Comparison of ENCODE assay signal across 8 cellular contexts in genomic region chr9:122904823-122905710, GRCh38. TPM values are rescaled to one million over a fixed set of nuclear protein-coding genes. Genes with fewer than 3 reads are reported as not detected.
DNase-seq lines count a peak whose midpoint lies in the region; ATAC-seq and TF ChIP-seq lines count a peak whose summit lies in the region.

Gene RC3H2 (minus strand): TSS chr9:122905359. CDS start chr9:122897509, 7,850 bp downstream.

- WGBS in smooth muscle cell (ENCODE audit: low lambda C conversion rate), result under 1% methylated on average over 48 of the region's 77 CpGs

- H3K36me3 ChIP-seq in smooth muscle cell (ENCODE audit: low read depth), result no peaks in the 10 kb centered on the region

- H4K20me1 ChIP-seq in smooth muscle cell (ENCODE audit: low read depth), result peaks cover 26% of the 10 kb centered on the region

- no peaks in the 10 kb centered on the region for H3F3A ChIP-seq in smooth muscle cell (ENCODE audit: low read depth)

- peak; percentile 92 for TF ChIP-seq POLR2A in GM18951 (IDR thresholded peaks at IDR 0.05; ENCODE audit: extremely low read depth, insufficient read depth, insufficient read length)

- H2AFZ ChIP-seq in smooth muscle cell (ENCODE audit: low read depth), result peak within 1 kb of the TSS; percentile 94

- peak; percentile 94 for DNase-seq in AG08396 (ENCODE audit: low spot score)
- peak; percentile 100 for DNase-seq in NCI-H345 (lab: John Stamatoyannopoulos, UW)
- peak; percentile 86 for DNase-seq in activated B cell treated with CpG ODN at 0.5 μM for 24 hours
- DNase-seq in caudate nucleus (lab: John Stamatoyannopoulos, UW), result peak; percentile 70 to 100 (median 99)
- peak; percentile 94 for DNase-seq in iPS-NIHi7 (ENCODE audit: extremely low spot score)
- DNase-seq in smooth muscle cell (lab: John Stamatoyannopoulos, UW; ENCODE audit: unreplicated experiment), result peak; percentile 88

- peak within 1 kb of the TSS; percentile 98 for H3K9ac ChIP-seq in smooth muscle cell (ENCODE audit: low read depth)

- peaks cover 34% of the 10 kb centered on the region for H3K4me1 Mint-ChIP-seq in activated B cell treated with CpG ODN at 0.5 μM for 24 hours

- peak within 1 kb of the TSS; percentile 89 for H3K4me2 ChIP-seq in smooth muscle cell

- H3K9me3 ChIP-seq in smooth muscle cell (replicated peaks; ENCODE audit: low read depth), result no peaks in the 10 kb centered on the region

- H3K36me3 Mint-ChIP-seq in activated B cell treated with CpG ODN at 0.5 μM for 24 hours (ENCODE audit: low read depth), result peaks cover 26% of the 10 kb centered on the region

- CTCF ChIA-PET in activated B cell treated with CpG ODN at 0.5 μM for 24 hours (lab: Charles Lee), result interaction anchor here (1.6 kb wide), 1 partner anchor 10 kb away, joined by 4 read pairs; no protein-coding TSS in a partner anchor

- TF ChIP-seq CTCF in activated B cell treated with CpG ODN at 0.5 μM for 24 hours (IDR thresholded peaks at IDR 0.05) (no peak), smooth muscle cell (IDR thresholded peaks at IDR 0.05; ENCODE audit: borderline replicate concordance, insufficient read depth, poor library complexity, severe bottlenecking) (no peak)

- intact Hi-C loops in activated B cell treated with CpG ODN at 0.5 μM for 24 hours (cut with micrococcal nuclease), result loop anchor here (1.0 to 10.0 kb wide), 9 partner anchors 8 to 813 kb away; partner anchors contain the start of genes PDCL, STRBP, TTLL11 and ZBTB26

- in situ Hi-C loops in GM18951 (cut with MboI; ENCODE audit: low sequenced_read_pairs, unreplicated experiment), result no loop called here

- H3K27ac ChIP-seq in caudate nucleus (ENCODE audit: low read depth, low read length) (peak within 1 kb of the TSS; percentile 91), smooth muscle cell (ENCODE audit: low read depth) (peak within 1 kb of the TSS; percentile 85)

- POLR2A ChIA-PET in activated B cell treated with CpG ODN at 0.5 μM for 24 hours (lab: Charles Lee), result interaction anchor here (0.6 to 4.5 kb wide), 15 partner anchors 8 to 1957 kb away, joined by 3 to 56 read pairs (median 5); partner anchors contain the start of genes ARPC5L, PDCL, RABGAP1 and ZBTB26

- H3K4me1 ChIP-seq in smooth muscle cell (ENCODE audit: low read depth), result peaks cover 25% of the 10 kb centered on the region

- peak within 1 kb of the TSS; percentile 94 for H3K27ac Mint-ChIP-seq in activated B cell treated with CpG ODN at 0.5 μM for 24 hours

- H3K4me3 ChIP-seq in smooth muscle cell, result peak within 1 kb of the TSS; percentile 88

- peaks cover 64% of the 10 kb centered on the region for H3K79me2 ChIP-seq in smooth muscle cell (ENCODE audit: low read depth)

- peak within 1 kb of the TSS; percentile 92 for H3K4me3 Mint-ChIP-seq in activated B cell treated with CpG ODN at 0.5 μM for 24 hours

- H3K9me3 Mint-ChIP-seq in activated B cell treated with CpG ODN at 0.5 μM for 24 hours, result no peaks in the 10 kb centered on the region

- H3K27me3 Mint-ChIP-seq in activated B cell treated with CpG ODN at 0.5 μM for 24 hours, result no peaks in the 10 kb centered on the region

- H3K27me3 ChIP-seq in smooth muscle cell (ENCODE audit: low read depth), result no peaks in the 10 kb centered on the region

- ATAC-seq in HG03196 (IDR thresholded peaks at IDR 0.05; ENCODE audit: unreplicated experiment) (peak; percentile 80), activated B cell treated with CpG ODN at 0.5 μM for 24 hours (ENCODE audit: low read depth) (peak; percentile 89)

RNA-seq across cellular contexts. Expression of gene RC3H2, which starts in this region (rescaled TPM):
- total RNA-seq in activated B cell treated with CpG ODN at 0.5 μM for 24 hours, result 50.8 and 62.7 TPM in 2 replicates
- 44.7 and 46.1 TPM in 2 replicates for total RNA-seq in smooth muscle cell
- 15.3 and 15.6 TPM in 2 replicates for polyA plus RNA-seq in smooth muscle cell

Comparison
In these comparisons a context has a peak if more than half of its experiments do, and no peak if none do; other contexts are left out.
1. Peak in every context shown above with its lines: DNase-seq, ATAC-seq, H3K4me3 ChIP-seq and H3K27ac ChIP-seq.